15 cellular contexts compared by ENCODE assay signal in genomic region chr9:33850267-33850629, GRCh38. TPM values are rescaled to one million over a fixed set of nuclear protein-coding genes. Genes with fewer than 3 reads are reported as not detected.
A peak's percentile ranks its signal among the peaks of the same experiment; 100 is the strongest.
DNase-seq lines count a peak whose midpoint lies in the region; ATAC-seq and TF ChIP-seq lines count a peak whose summit lies in the region.
"Had no signal": no experiment of that assay in that cellular context is flagged by ENCODE, and none has a peak within 500 bp of the region (broad histone marks: within the 10 kb centered on the region; RNA-seq: fewer than 3 reads in every experiment).

No MANE protein-coding gene starts in this region.

- H3K4me3 ChIP-seq in thyroid gland (replicated peaks in 1 of 3): no peak overlapping the region
- H3K4me3 ChIP-seq: sigmoid colon had no signal

- TF ChIP-seq CTCF in WTC11 (IDR thresholded peaks at IDR 0.05) (no peak), thyroid gland (IDR thresholded peaks at IDR 0.05) (no peak)

- peaks cover 37 to 47% of the 10 kb centered on the region in 2 donors for H3K4me1 ChIP-seq in thyroid gland

- no peak overlapping the region for H3K4me3 Mint-ChIP-seq in activated naive CD8-positive, alpha-beta T cell
- no peak overlapping the region for H3K4me3 Mint-ChIP-seq in activated naive CD8-positive, alpha-beta T cell treated with anti-CD3 and anti-CD28 coated beads for 36 hours
- H3K4me3 Mint-ChIP-seq in WTC11 (no peak overlapping the region), memory B cell (no peak overlapping the region)
- H3K4me3 Mint-ChIP-seq: activated T-cell treated with anti-CD3 and anti-CD28 coated beads, Interleukin-2, amount 50 U/mL, for 72 hours; dendritic cell treated with granulocyte-macrophage colony-stimulating factor and Interleukin-4, amounts not matched to agents 40 ng/mL and 50 ng/mL, for 4 days had no signal

- CTCF ChIA-PET in WTC11 (lab: Charles Lee): interaction anchor here (1.6 to 2.2 kb wide), 2 partner anchors 37 to 112 kb away, joined by 4 to 12 read pairs; no protein-coding TSS in a partner anchor

- H3K4me1 Mint-ChIP-seq in activated naive CD8-positive, alpha-beta T cell (ENCODE audit: low read depth): peaks cover 46% of the 10 kb centered on the region
- H3K4me1 Mint-ChIP-seq in activated naive CD8-positive, alpha-beta T cell treated with anti-CD3 and anti-CD28 coated beads for 36 hours: peaks cover 26% of the 10 kb centered on the region
- H3K4me1 Mint-ChIP-seq in WTC11: peaks cover 28% of the 10 kb centered on the region
- peaks cover 17% of the 10 kb centered on the region for H3K4me1 Mint-ChIP-seq in memory B cell

- 81 to 86% methylated on average over 4 of the region's 4 CpGs for WGBS in thyroid gland, 2 donors

- DNase-seq in activated naive CD8-positive, alpha-beta T cell treated with anti-CD3 and anti-CD28 coated beads for 36 hours: no peak
- DNase-seq in WTC11 (ENCODE audit: low spot score): no peak
- no peak for DNase-seq in memory B cell (ENCODE audit: low spot score in 2 of 2)
- no peak for DNase-seq in thyroid gland
- DNase-seq in AG08395 (ENCODE audit: low spot score): no peak
- no peak for DNase-seq in DMS 273 (lab: John Stamatoyannopoulos, UW; ENCODE audit: unreplicated experiment)
- DNase-seq: activated CD4-positive, alpha-beta T cell treated with anti-CD3 and anti-CD28 coated beads for 48 hours; activated T-cell treated with anti-CD3 and anti-CD28 coated beads, Interleukin-2, amount 50 U/mL, for 72 hours; amygdala; NCI-H1048; NCI-H2227 treated with DMSO at 0.1 percent for 48 hours; sigmoid colon had no signal

- peak overlapping the region; percentile 29 for H3K27ac Mint-ChIP-seq in activated naive CD8-positive, alpha-beta T cell
- H3K27ac Mint-ChIP-seq in activated naive CD8-positive, alpha-beta T cell treated with anti-CD3 and anti-CD28 coated beads for 36 hours: no peak overlapping the region
- peak overlapping the region; percentile 14 for H3K27ac Mint-ChIP-seq in WTC11
- H3K27ac Mint-ChIP-seq in memory B cell: peak overlapping the region; percentile 83
- H3K27ac Mint-ChIP-seq: activated T-cell treated with anti-CD3 and anti-CD28 coated beads, Interleukin-2, amount 50 U/mL, for 72 hours; dendritic cell treated with granulocyte-macrophage colony-stimulating factor and Interleukin-4, amounts not matched to agents 40 ng/mL and 50 ng/mL, for 4 days had no signal

- POLR2A ChIA-PET in WTC11 (lab: Charles Lee): no interaction called here

- H3K27me3 Mint-ChIP-seq in activated naive CD8-positive, alpha-beta T cell: no peaks in the 10 kb centered on the region
- H3K27me3 Mint-ChIP-seq in activated naive CD8-positive, alpha-beta T cell treated with anti-CD3 and anti-CD28 coated beads for 36 hours: no peaks in the 10 kb centered on the region
- H3K27me3 Mint-ChIP-seq in WTC11 (ENCODE audit: low read depth): no peaks in the 10 kb centered on the region
- no peaks in the 10 kb centered on the region for H3K27me3 Mint-ChIP-seq in memory B cell
- H3K27me3 Mint-ChIP-seq: dendritic cell treated with granulocyte-macrophage colony-stimulating factor and Interleukin-4, amounts not matched to agents 40 ng/mL and 50 ng/mL, for 4 days had no signal

- intact Hi-C loops in thyroid gland (cut with DNase I): loop anchor here (5.0 kb wide), 1 partner anchor 38 kb away; no protein-coding TSS in a partner anchor

- ATAC-seq in WTC11 (no peak), memory B cell (ENCODE audit: low read depth) (no peak), HG02981 (IDR thresholded peaks at IDR 0.05; ENCODE audit: unreplicated experiment) (no peak)
- ATAC-seq: activated T-cell treated with anti-CD3 and anti-CD28 coated beads, Interleukin-2, amount 50 U/mL, for 72 hours had no signal

- H3K36me3 ChIP-seq in thyroid gland: no peaks in the 10 kb centered on the region
- H3K36me3 ChIP-seq: sigmoid colon had no signal

- no peaks in the 10 kb centered on the region for H3K27me3 ChIP-seq in thyroid gland
- H3K27me3 ChIP-seq: sigmoid colon had no signal

- H3K9me3 Mint-ChIP-seq in activated naive CD8-positive, alpha-beta T cell (ENCODE audit: low read depth): no peaks in the 10 kb centered on the region
- no peaks in the 10 kb centered on the region for H3K9me3 Mint-ChIP-seq in activated naive CD8-positive, alpha-beta T cell treated with anti-CD3 and anti-CD28 coated beads for 36 hours
- H3K9me3 Mint-ChIP-seq in WTC11 (no peaks in the 10 kb centered on the region), memory B cell (no peaks in the 10 kb centered on the region)
- H3K9me3 Mint-ChIP-seq: activated T-cell treated with anti-CD3 and anti-CD28 coated beads, Interleukin-2, amount 50 U/mL, for 72 hours; dendritic cell treated with granulocyte-macrophage colony-stimulating factor and Interleukin-4, amounts not matched to agents 40 ng/mL and 50 ng/mL, for 4 days had no signal

- H3K36me3 Mint-ChIP-seq in activated naive CD8-positive, alpha-beta T cell: peaks cover 3% of the 10 kb centered on the region
- H3K36me3 Mint-ChIP-seq in activated naive CD8-positive, alpha-beta T cell treated with anti-CD3 and anti-CD28 coated beads for 36 hours: peaks cover 8% of the 10 kb centered on the region
- H3K36me3 Mint-ChIP-seq in WTC11: no peaks in the 10 kb centered on the region
- no peaks in the 10 kb centered on the region for H3K36me3 Mint-ChIP-seq in memory B cell

- no peaks in the 10 kb centered on the region for H3K9me3 ChIP-seq in thyroid gland
- H3K9me3 ChIP-seq: sigmoid colon had no signal

- peak overlapping the region; percentile 11 to 54 (median 25) for H3K27ac ChIP-seq in thyroid gland

- TF ChIP-seq POLR2A in thyroid gland (IDR thresholded peaks at IDR 0.05): no peak

TF ChIP-seq in WTC11, 78 proteins besides CTCF, POLR2A, EP300 and RAD21 (continues in another document):
- TF ChIP-seq PRDM15 (CRISPR knock-in tag; IDR thresholded peaks at IDR 0.05) (no peak), PREB (CRISPR knock-in tag; IDR thresholded peaks at IDR 0.05; ENCODE audit: borderline replicate concordance) (no peak), RELA (CRISPR knock-in tag; IDR thresholded peaks at IDR 0.05; ENCODE audit: borderline replicate concordance) (no peak)

RNA-seq across cellular contexts. Expression of gene UBE2R2, which starts 33.3 kb away (rescaled TPM):
- total RNA-seq in activated naive CD8-positive, alpha-beta T cell treated with anti-CD3 and anti-CD28 coated beads for 36 hours: 10 to 100 TPM; 34.5 to 36.2 TPM
- total RNA-seq in WTC11 (2021) (45.0 to 50.3 TPM (median 50.1 TPM) in 3 replicates), thyroid gland (10 to 100 TPM; 22.8 to 31.4 (median 25.8) TPM)

RNA-seq across cellular contexts. Expression of gene PRSS3, which starts 54.9 kb away (rescaled TPM):
- not detected for total RNA-seq in activated naive CD8-positive, alpha-beta T cell treated with anti-CD3 and anti-CD28 coated beads for 36 hours
- total RNA-seq in WTC11 (2021): 1.1 to 1.8 TPM (median 1.6 TPM) in 3 replicates
- total RNA-seq in thyroid gland: not detected
- total RNA-seq: activated T-cell treated with anti-CD3 and anti-CD28 coated beads, Interleukin-2, amount 50 U/mL, for 72 hours had no signal
